ENCODE assay signal across 18 cellular contexts in genomic region chr12:22986997-22987396, GRCh38.
DNase-seq lines count a peak whose midpoint lies in the region; ATAC-seq and TF ChIP-seq lines count a peak whose summit lies in the region.
"Had no signal": no experiment of that assay in that cellular context is flagged by ENCODE, and none has a peak within 500 bp of the region (broad histone marks: within the 10 kb centered on the region; RNA-seq: fewer than 3 reads in every experiment).

No MANE protein-coding gene starts in this region.

- H3K27me3 Mint-ChIP-seq in endodermal cell (ENCODE audit: insufficient read depth), result no peaks in the 10 kb centered on the region
- no peaks in the 10 kb centered on the region for H3K27me3 Mint-ChIP-seq in activated CD4-positive, alpha-beta T cell treated with anti-CD3 and anti-CD28 coated beads for 36 hours

- H3F3A ChIP-seq in GM23248 (ENCODE audit: insufficient read depth), result no peaks in the 10 kb centered on the region

- peaks cover 16% of the 10 kb centered on the region for H3K4me1 Mint-ChIP-seq in endodermal cell
- no peaks in the 10 kb centered on the region for H3K4me1 Mint-ChIP-seq in activated CD4-positive, alpha-beta T cell treated with anti-CD3 and anti-CD28 coated beads for 36 hours
- H3K4me1 Mint-ChIP-seq: CD8-positive, alpha-beta memory T cell had no signal

- no peak overlapping the region for H3K4me2 ChIP-seq in GM23248 (ENCODE audit: unreplicated experiment)

- TF ChIP-seq CTCF in endodermal cell (conservative IDR thresholded peaks at IDR 0.05), result no peak

- H3K36me3 Mint-ChIP-seq in endodermal cell (ENCODE audit: low read depth), result peaks cover 47% of the 10 kb centered on the region
- H3K36me3 Mint-ChIP-seq in activated CD4-positive, alpha-beta T cell treated with anti-CD3 and anti-CD28 coated beads for 36 hours (ENCODE audit: low read depth), result no peaks in the 10 kb centered on the region
- H3K36me3 Mint-ChIP-seq: CD8-positive, alpha-beta memory T cell had no signal

- POLR2A ChIA-PET in activated CD4-positive, alpha-beta T cell treated with anti-CD3 and anti-CD28 coated beads for 36 hours (lab: Charles Lee), result no interaction called here

- H3K4me3 Mint-ChIP-seq in endodermal cell, result no peak overlapping the region
- H3K4me3 Mint-ChIP-seq in activated CD4-positive, alpha-beta T cell treated with anti-CD3 and anti-CD28 coated beads for 36 hours, result no peak overlapping the region
- H3K4me3 Mint-ChIP-seq: CD8-positive, alpha-beta memory T cell; H9 had no signal

- no peaks in the 10 kb centered on the region for H3K9me3 ChIP-seq in GM23248 (ENCODE audit: low read depth)
- H3K9me3 ChIP-seq in endodermal cell (ENCODE audit: control insufficient read depth, low read length), result no peaks in the 10 kb centered on the region

- WGBS in GM23248 (ENCODE audit: low coverage in 1 of 2, low lambda C conversion rate in 2 of 2, missing lambda C conversion rate in 2 of 2), 2 experiments, result 64 to 70% methylated on average over 1 of the region's 1 CpG
- no CpG with 5 or more reads among the region's 1 CpG for WGBS in endodermal cell (ENCODE audit: insufficient coverage in 1 of 2, insufficient read length in 1 of 2), 2 experiments

- no peaks in the 10 kb centered on the region for H3K79me2 ChIP-seq in GM23248 (ENCODE audit: insufficient read depth)

- intact Hi-C loops in activated CD4-positive, alpha-beta T cell treated with anti-CD3 and anti-CD28 coated beads for 36 hours (cut with DNase I, micrococcal nuclease), result no loop called here

- H3K27ac Mint-ChIP-seq in endodermal cell, result peak overlapping the region; percentile 35
- no peak overlapping the region for H3K27ac Mint-ChIP-seq in activated CD4-positive, alpha-beta T cell treated with anti-CD3 and anti-CD28 coated beads for 36 hours
- H3K27ac Mint-ChIP-seq: CD8-positive, alpha-beta memory T cell; H9 had no signal

- H4K20me1 ChIP-seq in GM23248 (ENCODE audit: insufficient read depth), result no peaks in the 10 kb centered on the region

- no peaks in the 10 kb centered on the region for H3K36me3 ChIP-seq in GM23248 (ENCODE audit: low read depth)
- H3K36me3 ChIP-seq in endodermal cell (ENCODE audit: control insufficient read depth, insufficient read depth, low read length), result peaks cover 44% of the 10 kb centered on the region
- no peaks in the 10 kb centered on the region for H3K36me3 ChIP-seq in H7 (replicated peaks; ENCODE audit: control insufficient read depth, insufficient read depth, low read length)

- DNase-seq in EH (ENCODE audit: low read depth) (peak; percentile 49), GM23248 (peak; percentile 40), endodermal cell (no peak), kidney glomerular epithelial cell (lab: John Stamatoyannopoulos, UW) (peak; percentile 6), NCI-H510A (lab: John Stamatoyannopoulos, UW) (no peak), H7 (no peak)
- DNase-seq in activated CD4-positive, alpha-beta T cell treated with anti-CD3 and anti-CD28 coated beads for 36 hours, result no peak
- DNase-seq: Calu3; CD8-positive, alpha-beta memory T cell; H9; Karpas-422; NCI-H1092 treated with DMSO at 0.1 percent for 48 hours; NCI-H146; NCI-H1930; NCI-H2107; NCI-H69 had no signal

- in situ Hi-C loops in GM23248 (cut with MboI), result no loop called here

- H3K27me3 ChIP-seq in GM23248 (replicated peaks; ENCODE audit: insufficient read depth) (peaks cover 5% of the 10 kb centered on the region), endodermal cell (ENCODE audit: control insufficient read depth, insufficient read depth, low read length, poor library complexity, severe bottlenecking) (no peaks in the 10 kb centered on the region), H7 (ENCODE audit: control insufficient read depth, insufficient read depth, low read length) (no peaks in the 10 kb centered on the region)

- H3K27ac ChIP-seq in GM23248 (no peak overlapping the region), endodermal cell (ENCODE audit: low read depth, low read length) (no peak overlapping the region)
- H3K27ac ChIP-seq: C4-2B had no signal

- H3K9ac ChIP-seq in GM23248 (no peak overlapping the region), endodermal cell (ENCODE audit: extremely low read depth, low read length, poor library complexity, severe bottlenecking) (no peak overlapping the region)

- H3K9me3 Mint-ChIP-seq in endodermal cell, result no peaks in the 10 kb centered on the region
- no peaks in the 10 kb centered on the region for H3K9me3 Mint-ChIP-seq in activated CD4-positive, alpha-beta T cell treated with anti-CD3 and anti-CD28 coated beads for 36 hours (ENCODE audit: low read depth)
- H3K9me3 Mint-ChIP-seq: H9 had no signal

- CTCF ChIA-PET in activated CD4-positive, alpha-beta T cell treated with anti-CD3 and anti-CD28 coated beads for 36 hours (lab: Charles Lee), result interaction anchor here (0.6 kb wide), 1 partner anchor 32 kb away, joined by 4 read pairs; no protein-coding TSS in a partner anchor

- H3K4me3 ChIP-seq in GM23248, result no peak overlapping the region
- no peak overlapping the region for H3K4me3 ChIP-seq in endodermal cell (ENCODE audit: low read length)
- H3K4me3 ChIP-seq in H7 (ENCODE audit: insufficient read depth, low read depth, low read length), result no peak overlapping the region

- H3K4me1 ChIP-seq in GM23248 (ENCODE audit: insufficient read depth), result peaks cover 4% of the 10 kb centered on the region
- no peaks in the 10 kb centered on the region for H3K4me1 ChIP-seq in endodermal cell (ENCODE audit: control insufficient read depth, insufficient read depth, low read length)

- no peak for ATAC-seq in activated CD4-positive, alpha-beta T cell treated with anti-CD3 and anti-CD28 coated beads for 36 hours
- ATAC-seq: HepG2 had no signal

- H3K9me2 ChIP-seq in GM23248 (ENCODE audit: insufficient read depth), result no peaks in the 10 kb centered on the region

- H2AFZ ChIP-seq in GM23248, result no peak overlapping the region

Comparison
In these comparisons a context has a peak if more than half of its experiments do, and no peak if none do; other contexts are left out.
1. DNase-seq: peak in EH (single experiment), GM23248 (single experiment) and kidney glomerular epithelial cell (single experiment); none in endodermal cell (single experiment), NCI-H510A (single experiment), H7 (single experiment) and activated CD4-positive, alpha-beta T cell treated with anti-CD3 and anti-CD28 coated beads for 36 hours (single experiment).